In genomic region chr13:114319441-114319871, GRCh38 we compare ENCODE assay signal across 9 cellular contexts. TPM values are rescaled to one million over a fixed set of nuclear protein-coding genes. Genes with fewer than 3 reads are reported as not detected.
DNase-seq lines count a peak whose midpoint lies in the region; ATAC-seq and TF ChIP-seq lines count a peak whose summit lies in the region.
"Had no signal": no experiment of that assay in that cellular context is flagged by ENCODE, and none has a peak within 500 bp of the region (broad histone marks: within the 10 kb centered on the region; RNA-seq: fewer than 3 reads in every experiment).

No MANE protein-coding gene starts in this region.

- peaks cover 38% of the 10 kb centered on the region for H3K4me1 ChIP-seq in muscle layer of colon (ENCODE audit: insufficient read depth, low read length)
- peaks cover 23 to 27% of the 10 kb centered on the region in 2 donors for H3K4me1 ChIP-seq in gastrocnemius medialis

- no peak overlapping the region for H3K4me3 Mint-ChIP-seq in CD14-positive monocyte

- peak overlapping the region; percentile 5 for H3K9ac ChIP-seq in muscle layer of colon (ENCODE audit: low read length)

- H3K27me3 Mint-ChIP-seq in CD14-positive monocyte (ENCODE audit: low read depth in 3 of 3), result no peaks in the 10 kb centered on the region

- intact Hi-C loops in CD14-positive monocyte (cut with micrococcal nuclease), result no loop called here
- intact Hi-C loops in gastrocnemius medialis (cut with DNase I; ENCODE audit: low total_unique reads), result no loop called here

- peak overlapping the region in 5 of 7 donors; percentile 1 to 69 (median 10) for H3K27ac Mint-ChIP-seq in CD14-positive monocyte

- no peak for TF ChIP-seq POLR2A in gastrocnemius medialis (IDR thresholded peaks at IDR 0.05)

- H3K9me3 ChIP-seq in muscle layer of colon (ENCODE audit: low read length) (no peaks in the 10 kb centered on the region), gastrocnemius medialis (no peaks in the 10 kb centered on the region)
- H3K9me3 ChIP-seq: ovary had no signal

- H3K9me3 Mint-ChIP-seq in CD14-positive monocyte, result no peaks in the 10 kb centered on the region

- peaks cover 44 to 66% of the 10 kb centered on the region in 2 donors for H3K36me3 Mint-ChIP-seq in CD14-positive monocyte

- peaks cover 29% of the 10 kb centered on the region for H3K36me3 ChIP-seq in muscle layer of colon (ENCODE audit: insufficient read depth, low read length)
- H3K36me3 ChIP-seq in gastrocnemius medialis, result peaks cover 0 to 33% of the 10 kb centered on the region in 2 donors
- H3K36me3 ChIP-seq: ovary had no signal

- H3K27ac ChIP-seq in muscle layer of colon (ENCODE audit: low read depth, low read length) (no peak overlapping the region), gastrocnemius medialis (no peak overlapping the region)
- H3K27ac ChIP-seq: ovary had no signal

- H3K4me3 ChIP-seq in HFF-Myc (replicated peaks; ENCODE audit: low read depth, low read length), result no peak overlapping the region
- no peak overlapping the region for H3K4me3 ChIP-seq in astrocyte of the cerebellum (ENCODE audit: low read depth, low read length)
- H3K4me3 ChIP-seq in muscle layer of colon (ENCODE audit: low read depth in 1 of 2, low read length in 2 of 2), result peak overlapping the region in 1 of 2 donors; percentile 26
- H3K4me3 ChIP-seq in gastrocnemius medialis, result no peak overlapping the region
- H3K4me3 ChIP-seq: ovary had no signal

- TF ChIP-seq CTCF in CD14-positive monocyte (IDR thresholded peaks at IDR 0.05) (no peak), HFF-Myc (IDR thresholded peaks at IDR 0.05; ENCODE audit: low read depth, low read length, missing control alignments) (no peak), astrocyte of the cerebellum (IDR thresholded peaks at IDR 0.05; ENCODE audit: low read depth, low read length, missing control alignments) (no peak), gastrocnemius medialis (IDR thresholded peaks at IDR 0.05 in 4 of 5, conservative IDR thresholded peaks at IDR 0.05 in 1 of 5) (no peak)

- H3K27me3 ChIP-seq in muscle layer of colon (ENCODE audit: control insufficient read depth in 1 of 2, insufficient read depth in 2 of 2, low read length in 2 of 2) (no peaks in the 10 kb centered on the region), gastrocnemius medialis (no peaks in the 10 kb centered on the region)
- H3K27me3 ChIP-seq: ovary had no signal

- in situ Hi-C loops in astrocyte of the cerebellum (cut with HindIII; ENCODE audit: low sequenced_read_pairs), result no loop called here
- in situ Hi-C loops in gastrocnemius medialis (cut with MboI; ENCODE audit: low sequenced_read_pairs in 4 of 4), result no loop called here

- no peak for DNase-seq in CD14-positive monocyte (ENCODE audit: low spot score)
- peak; percentile 85 for DNase-seq in HFF-Myc (ENCODE audit: extremely low read depth, low read depth)
- peak; percentile 43 for DNase-seq in astrocyte of the cerebellum (ENCODE audit: low read depth)
- DNase-seq in gastrocnemius medialis, result no peak
- no peak for DNase-seq in HuH-7.5 (ENCODE audit: low spot score)
- DNase-seq: activated CD8-positive, alpha-beta memory T cell treated with anti-CD3 and anti-CD28 coated beads, Interleukin-2, amount 50 U/mL, for 4 hours; ovary had no signal

- ATAC-seq in gastrocnemius medialis (no peak), HG03571 (IDR thresholded peaks at IDR 0.05; ENCODE audit: unreplicated experiment) (no peak)

- peaks cover 43% of the 10 kb centered on the region for H3K4me1 Mint-ChIP-seq in CD14-positive monocyte

RNA-seq across cellular contexts. Expression of gene CHAMP1, which starts 5.2 kb away (rescaled TPM):
- 10 to 100 TPM in 1 of 2 donors, 1 to 10 TPM in 1; 8.9 to 12.9 TPM for polyA plus RNA-seq in CD14-positive monocyte
- total RNA-seq in gastrocnemius medialis, result 10 to 100 TPM; 18.2 to 20.3 (median 19.8) TPM

RNA-seq across cellular contexts. Expression of gene UPF3A, which starts 38.1 kb away (rescaled TPM):
- 1 to 10 TPM; 6.1 to 7.0 TPM for polyA plus RNA-seq in CD14-positive monocyte
- total RNA-seq in gastrocnemius medialis, result 10 to 100 TPM in 3 of 4 donors, 1 to 10 TPM in 1; 9.1 to 43.9 (median 24.0) TPM

Comparison
In these comparisons a context has a peak if more than half of its experiments do, and no peak if none do; other contexts are left out.
1. DNase-seq: peak in HFF-Myc (single experiment) and astrocyte of the cerebellum (single experiment); none in CD14-positive monocyte (single experiment), gastrocnemius medialis (0 of 2) and HuH-7.5 (single experiment).